ENCODE assay signal across 8 cellular contexts in the genomic region with DNA sequence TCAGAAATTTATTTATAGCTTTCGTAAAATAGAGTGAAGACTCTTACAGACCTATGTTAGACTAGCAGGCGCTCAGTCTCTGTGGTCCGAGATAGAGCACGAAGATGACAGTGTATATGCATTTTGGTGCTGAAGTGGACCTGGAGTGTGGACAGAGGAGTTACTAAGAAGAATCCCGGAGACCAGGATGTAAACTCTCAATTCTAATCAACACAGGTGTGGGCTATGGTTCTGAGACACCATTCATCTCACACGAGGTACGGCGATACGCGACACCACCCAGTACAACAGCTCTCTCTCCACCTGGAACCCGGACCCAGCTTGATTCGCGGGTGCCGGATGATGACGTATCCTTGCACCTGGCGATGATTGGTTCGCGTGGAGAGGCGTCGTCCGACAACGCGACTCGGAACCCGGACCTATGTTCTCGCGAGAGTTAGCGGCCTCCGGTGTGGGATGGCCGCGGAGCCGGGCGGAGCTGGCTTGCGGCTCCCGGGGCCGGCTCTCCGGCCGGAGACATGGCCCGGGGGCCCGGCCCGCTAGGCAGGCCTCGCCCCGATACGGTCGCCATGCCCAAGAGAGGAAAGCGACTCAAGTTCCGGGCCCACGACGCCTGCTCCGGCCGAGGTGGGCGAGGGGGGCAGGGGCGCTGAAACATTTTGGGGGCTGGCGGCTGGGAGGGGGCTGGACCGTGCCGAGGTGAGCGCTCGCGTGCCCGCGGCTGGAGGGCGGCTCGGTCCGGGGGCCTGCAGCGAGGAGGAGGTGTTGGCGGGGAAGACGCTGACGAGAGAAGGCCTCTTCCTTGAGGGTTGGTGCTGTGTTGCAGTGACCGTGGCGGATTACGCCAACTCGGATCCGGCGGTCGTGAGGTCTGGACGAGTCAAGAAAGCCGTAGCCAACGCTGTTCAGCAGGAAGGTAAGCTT. TPM values are rescaled to one million over a fixed set of nuclear protein-coding genes. Genes with fewer than 3 reads are reported as not detected.
A peak's percentile ranks its signal among the peaks of the same experiment; 100 is the strongest.
DNase-seq lines count a peak whose midpoint lies in the region; ATAC-seq and TF ChIP-seq lines count a peak whose summit lies in the region.

Gene TMEM183A, plus strand, starts transcription at position 427 of the 924 bp plus-strand sequence. Its CDS starts 92 bp downstream, at position 519.

- peaks cover 42% of the 10 kb centered on the region for H3K36me3 ChIP-seq in DOHH2 (ENCODE audit: control insufficient read depth, low read length)
- peaks cover 18% of the 10 kb centered on the region; the same call in 1 of the 2 replicates for H3K36me3 ChIP-seq in GM23338 (ENCODE audit: insufficient read depth)
- no peaks in the 10 kb centered on the region for H3K36me3 ChIP-seq in fibroblast of lung (ENCODE audit: control insufficient read depth, insufficient read depth, low read length)
- H3K36me3 ChIP-seq in naive thymus-derived CD4-positive, alpha-beta T cell (ENCODE audit: control insufficient read depth in 2 of 3, insufficient read depth in 3 of 3, low read length in 3 of 3), result peaks cover 0 to 33% (median 4%) of the 10 kb centered on the region in 3 experiments

- H3K4me3 ChIP-seq in DOHH2 (ENCODE audit: low read length), result peak within 1 kb of the TSS; percentile 89
- peak within 1 kb of the TSS; percentile 87 for H3K4me3 ChIP-seq in GM23338
- H3K4me3 ChIP-seq in LNCaP clone FGC (ENCODE audit: low read depth, low read length), result peak within 1 kb of the TSS; percentile 77
- H3K4me3 ChIP-seq in fibroblast of lung (replicated peaks in 1 of 4; ENCODE audit: control extremely low read depth in 1 of 4, insufficient read depth in 1 of 4, low read depth in 3 of 4, low read length in 4 of 4), result peak within 1 kb of the TSS; percentile 80 to 99 (median 84)
- peak within 1 kb of the TSS; percentile 91 for H3K4me3 ChIP-seq in naive thymus-derived CD4-positive, alpha-beta T cell (ENCODE audit: low read length)

- no peaks in the 10 kb centered on the region for H3K9me3 ChIP-seq in DOHH2 (ENCODE audit: control insufficient read depth, insufficient read depth, low read length)
- no peaks in the 10 kb centered on the region for H3K9me3 ChIP-seq in fibroblast of lung (ENCODE audit: control insufficient read depth, insufficient read depth, low read depth, low read length)
- H3K9me3 ChIP-seq in naive thymus-derived CD4-positive, alpha-beta T cell (ENCODE audit: control insufficient read depth in 2 of 3, low read length in 3 of 3), result no peaks in the 10 kb centered on the region

- H3F3A ChIP-seq in DOHH2 (ENCODE audit: control insufficient read depth, insufficient read depth), result peaks cover 18% of the 10 kb centered on the region
- H3F3A ChIP-seq in GM23338 (replicated peaks; ENCODE audit: low read depth), result peaks cover 3% of the 10 kb centered on the region; the same call in 1 of the 2 replicates

- H3K9me2 ChIP-seq in DOHH2 (replicated peaks; ENCODE audit: control insufficient read depth, low read length), result no peaks in the 10 kb centered on the region
- no peaks in the 10 kb centered on the region for H3K9me2 ChIP-seq in GM23338 (ENCODE audit: insufficient read depth)

- DNase-seq in GM23338 (ENCODE audit: low spot score) (peak; percentile 99), LNCaP clone FGC (ENCODE audit: low read depth) (peak; percentile 95), RWPE1 (ENCODE audit: low spot score) (peak; percentile 99), fibroblast of lung (ENCODE audit: low read depth in 2 of 2) (peak; percentile 93 to 97)
- peak; percentile 77 to 95 (median 92) for DNase-seq in naive thymus-derived CD4-positive, alpha-beta T cell
- DNase-seq in stimulated activated naive B cell treated with anti-CD40 and anti-IgM and Interleukin-4, amounts not matched to agents 10 μg/mL and 1 μg/mL and 100 μg/mL, for 72 hours, result peak; percentile 95

- peaks cover 11% of the 10 kb centered on the region for H3K27me3 Mint-ChIP-seq in GM23338 (ENCODE audit: insufficient read depth, low read depth, poor library complexity)
- no peaks in the 10 kb centered on the region for H3K27me3 Mint-ChIP-seq in activated T-helper 17 cell treated with anti-CD3 and anti-CD28 coated beads, Interleukin-2, amount 50 U/mL, for 72 hours
- peaks cover 0 to 4% (median 0%) of the 10 kb centered on the region in 5 donors for H3K27me3 Mint-ChIP-seq in naive thymus-derived CD4-positive, alpha-beta T cell
- H3K27me3 Mint-ChIP-seq in stimulated activated naive B cell treated with anti-CD40 and anti-IgM and Interleukin-4, amounts not matched to agents 10 μg/mL and 1 μg/mL and 100 μg/mL, for 72 hours, result no peaks in the 10 kb centered on the region

- peak within 1 kb of the TSS; percentile 39; the same call in 1 of the 2 replicates for H2AFZ ChIP-seq in GM23338
- peak within 1 kb of the TSS; percentile 99 for H2AFZ ChIP-seq in fibroblast of lung (ENCODE audit: low read length)

- peak within 1 kb of the TSS; percentile 97 for H3K4me3 Mint-ChIP-seq in GM23338
- H3K4me3 Mint-ChIP-seq in activated T-helper 17 cell treated with anti-CD3 and anti-CD28 coated beads, Interleukin-2, amount 50 U/mL, for 72 hours, result peak within 1 kb of the TSS; percentile 96
- peak within 1 kb of the TSS; percentile 91 to 100 (median 96) for H3K4me3 Mint-ChIP-seq in naive thymus-derived CD4-positive, alpha-beta T cell
- peak within 1 kb of the TSS; percentile 83 to 88 for H3K4me3 Mint-ChIP-seq in stimulated activated naive B cell treated with anti-CD40 and anti-IgM and Interleukin-4, amounts not matched to agents 10 μg/mL and 1 μg/mL and 100 μg/mL, for 72 hours

- H3K27ac ChIP-seq in DOHH2 (ENCODE audit: low read depth, low read length), result peak within 1 kb of the TSS; percentile 88
- peak within 1 kb of the TSS; percentile 99 for H3K27ac ChIP-seq in GM23338 (ENCODE audit: low read depth)
- peak within 1 kb of the TSS; percentile 84 for H3K27ac ChIP-seq in RWPE1
- peak within 1 kb of the TSS; percentile 90 for H3K27ac ChIP-seq in fibroblast of lung (ENCODE audit: insufficient read depth, low read length)
- H3K27ac ChIP-seq in naive thymus-derived CD4-positive, alpha-beta T cell (ENCODE audit: low read depth, low read length), result peak within 1 kb of the TSS; percentile 90

- H3K9me3 Mint-ChIP-seq in GM23338, result no peaks in the 10 kb centered on the region
- H3K9me3 Mint-ChIP-seq in activated T-helper 17 cell treated with anti-CD3 and anti-CD28 coated beads, Interleukin-2, amount 50 U/mL, for 72 hours, result no peaks in the 10 kb centered on the region
- peaks cover 0 to 6% (median 0%) of the 10 kb centered on the region in 11 donors for H3K9me3 Mint-ChIP-seq in naive thymus-derived CD4-positive, alpha-beta T cell
- H3K9me3 Mint-ChIP-seq in stimulated activated naive B cell treated with anti-CD40 and anti-IgM and Interleukin-4, amounts not matched to agents 10 μg/mL and 1 μg/mL and 100 μg/mL, for 72 hours, result peaks cover 0 to 5% of the 10 kb centered on the region in 2 donors

- POLR2A ChIA-PET in RWPE1 (lab: Yijun Ruan, JAX; ENCODE audit: low non-redundant PET), result interaction anchor here (0.5 to 1.0 kb wide), 4 partner anchors 35 to 1221 kb away, joined by 3 to 6 read pairs (median 4); partner anchors contain the start of gene KLHL12
- POLR2A ChIA-PET in naive thymus-derived CD4-positive, alpha-beta T cell (lab: Charles Lee), result interaction anchor here (0.8 to 3.3 kb wide), 15 partner anchors 10 to 197 kb away, joined by 3 to 23 read pairs (median 5); partner anchors contain the start of genes KLHL12, PCAT6, PPFIA4 and RABIF

- H3K27me3 ChIP-seq in DOHH2 (ENCODE audit: control insufficient read depth, low read length), result no peaks in the 10 kb centered on the region
- H3K27me3 ChIP-seq in GM23338 (ENCODE audit: insufficient read depth), result no peaks in the 10 kb centered on the region
- H3K27me3 ChIP-seq in fibroblast of lung (ENCODE audit: control insufficient read depth, insufficient read depth, low read length), result no peaks in the 10 kb centered on the region
- no peaks in the 10 kb centered on the region for H3K27me3 ChIP-seq in naive thymus-derived CD4-positive, alpha-beta T cell (ENCODE audit: control insufficient read depth in 2 of 2, insufficient read depth in 2 of 2, low read length in 2 of 2)

- peaks cover 39% of the 10 kb centered on the region for H3K36me3 Mint-ChIP-seq in GM23338 (ENCODE audit: low read depth)
- peaks cover 53% of the 10 kb centered on the region for H3K36me3 Mint-ChIP-seq in activated T-helper 17 cell treated with anti-CD3 and anti-CD28 coated beads, Interleukin-2, amount 50 U/mL, for 72 hours (ENCODE audit: low read depth)
- peaks cover 6 to 20% (median 16%) of the 10 kb centered on the region in 5 donors for H3K36me3 Mint-ChIP-seq in naive thymus-derived CD4-positive, alpha-beta T cell
- H3K36me3 Mint-ChIP-seq in stimulated activated naive B cell treated with anti-CD40 and anti-IgM and Interleukin-4, amounts not matched to agents 10 μg/mL and 1 μg/mL and 100 μg/mL, for 72 hours, result peaks cover 16 to 27% of the 10 kb centered on the region in 2 donors

- ATAC-seq in GM23338, result peak; percentile 91
- peak; percentile 94 for ATAC-seq in activated T-helper 17 cell treated with anti-CD3 and anti-CD28 coated beads, Interleukin-2, amount 50 U/mL, for 72 hours (replicated peaks)
- ATAC-seq in naive thymus-derived CD4-positive, alpha-beta T cell, result peak; percentile 96
- ATAC-seq in stimulated activated naive B cell treated with anti-CD40 and anti-IgM and Interleukin-4, amounts not matched to agents 10 μg/mL and 1 μg/mL and 100 μg/mL, for 72 hours (replicated peaks), result peak; percentile 91 to 92

- H3K9ac ChIP-seq in fibroblast of lung (ENCODE audit: insufficient read depth, low read length), result peak within 1 kb of the TSS; percentile 84

- no peak for TF ChIP-seq CTCF in DOHH2 (IDR thresholded peaks at IDR 0.05; ENCODE audit: low read depth, low read length, poor library complexity, severe bottlenecking)
- no peak for TF ChIP-seq CTCF in GM23338 (conservative IDR thresholded peaks at IDR 0.05; ENCODE audit: low read depth in 2 of 2)
- TF ChIP-seq CTCF in LNCaP clone FGC (IDR thresholded peaks at IDR 0.05; ENCODE audit: control insufficient read depth, extremely low read depth, insufficient read depth), result no peak
- no peak for TF ChIP-seq CTCF in RWPE1 (conservative IDR thresholded peaks at IDR 0.05; ENCODE audit: low read depth)
- no peak for TF ChIP-seq CTCF in fibroblast of lung (conservative IDR thresholded peaks at IDR 0.05 in 1 of 2, IDR thresholded peaks at IDR 0.05 in 1 of 2; ENCODE audit: low read depth in 1 of 2, low read length in 2 of 2)

- H3K79me2 ChIP-seq in DOHH2 (ENCODE audit: control insufficient read depth, low read length) (peaks cover 52% of the 10 kb centered on the region), GM23338 (replicated peaks; ENCODE audit: insufficient read depth) (peaks cover 46% of the 10 kb centered on the region), fibroblast of lung (ENCODE audit: control insufficient read depth, insufficient read depth, low read length) (peaks cover 15% of the 10 kb centered on the region)

- H3K4me1 Mint-ChIP-seq in GM23338, result peaks cover 21% of the 10 kb centered on the region
- H3K4me1 Mint-ChIP-seq in activated T-helper 17 cell treated with anti-CD3 and anti-CD28 coated beads, Interleukin-2, amount 50 U/mL, for 72 hours, result peaks cover 15% of the 10 kb centered on the region
- H3K4me1 Mint-ChIP-seq in naive thymus-derived CD4-positive, alpha-beta T cell, result peaks cover 24 to 46% (median 36%) of the 10 kb centered on the region in 7 donors
- peaks cover 19 to 36% of the 10 kb centered on the region in 2 donors for H3K4me1 Mint-ChIP-seq in stimulated activated naive B cell treated with anti-CD40 and anti-IgM and Interleukin-4, amounts not matched to agents 10 μg/mL and 1 μg/mL and 100 μg/mL, for 72 hours

- H3K4me2 ChIP-seq in DOHH2 (ENCODE audit: low read length) (peak within 1 kb of the TSS; percentile 83), GM23338 (peak within 1 kb of the TSS; percentile 93), fibroblast of lung (ENCODE audit: extremely low read depth, insufficient read depth, low read length) (peak within 1 kb of the TSS; percentile 94)

- H3K4me1 ChIP-seq in DOHH2 (ENCODE audit: control insufficient read depth, low read length), result peaks cover 28% of the 10 kb centered on the region
- H3K4me1 ChIP-seq in GM23338 (ENCODE audit: insufficient read depth), result peaks cover 24% of the 10 kb centered on the region
- peaks cover 2% of the 10 kb centered on the region for H3K4me1 ChIP-seq in fibroblast of lung (ENCODE audit: control insufficient read depth, extremely low read depth, insufficient read depth, low read length)
- H3K4me1 ChIP-seq in naive thymus-derived CD4-positive, alpha-beta T cell (ENCODE audit: control insufficient read depth in 2 of 2, insufficient read depth in 2 of 2, low read length in 2 of 2), result peaks cover 10 to 14% of the 10 kb centered on the region in 2 donors

- H3K27ac Mint-ChIP-seq in GM23338, result peak within 1 kb of the TSS; percentile 100
- peak within 1 kb of the TSS; percentile 94 for H3K27ac Mint-ChIP-seq in activated T-helper 17 cell treated with anti-CD3 and anti-CD28 coated beads, Interleukin-2, amount 50 U/mL, for 72 hours
- peak within 1 kb of the TSS; percentile 93 to 99 (median 98) for H3K27ac Mint-ChIP-seq in naive thymus-derived CD4-positive, alpha-beta T cell
- peak within 1 kb of the TSS; percentile 97 for H3K27ac Mint-ChIP-seq in stimulated activated naive B cell treated with anti-CD40 and anti-IgM and Interleukin-4, amounts not matched to agents 10 μg/mL and 1 μg/mL and 100 μg/mL, for 72 hours

- CTCF ChIA-PET in RWPE1 (lab: Yijun Ruan, JAX), result interaction anchor here (0.5 to 1.4 kb wide), 8 partner anchors 14 to 1633 kb away, joined by 3 to 4 read pairs (median 3); no protein-coding TSS in a partner anchor
- CTCF ChIA-PET in naive thymus-derived CD4-positive, alpha-beta T cell (lab: Charles Lee), result interaction anchor here (0.7 to 2.1 kb wide), 7 partner anchors 10 to 80 kb away, joined by 3 to 9 read pairs (median 5); partner anchors contain the start of gene KLHL12

- no peaks in the 10 kb centered on the region for H4K20me1 ChIP-seq in DOHH2 (ENCODE audit: control insufficient read depth, insufficient read depth, low read depth, low read length)
- H4K20me1 ChIP-seq in GM23338 (replicated peaks; ENCODE audit: insufficient read depth), result peaks cover 14% of the 10 kb centered on the region; the same call in 1 of the 2 replicates
- no peaks in the 10 kb centered on the region for H4K20me1 ChIP-seq in fibroblast of lung (ENCODE audit: control insufficient read depth, extremely low read depth, insufficient read depth, low read length)

- intact Hi-C loops in naive thymus-derived CD4-positive, alpha-beta T cell (cut with micrococcal nuclease), result loop anchor here (1.0 to 10.0 kb wide), 11 partner anchors 8 to 842 kb away; partner anchors contain the start of genes ADIPOR1 (in 2 of the 2), CYB5R1 (in 2 of the 2), KLHL12 (in 2 of the 2) and PCAT6 (in 2 of the 2)

RNA-seq across cellular contexts. Expression of gene TMEM183A, which starts in this region (rescaled TPM):
- 107 and 128 TPM in 2 replicates for total RNA-seq in GM23338 (2014; rRNA removed; shearing (Covaris generic))
- polyA plus RNA-seq in GM23338 (2016; fragmentation: Nextera tagmentation; extraction: Ambion mirVana) (54.7 and 55.1 TPM in 2 replicates), fibroblast of lung (74.2 and 75.3 TPM in 2 replicates)
- total RNA-seq in activated T-helper 17 cell treated with anti-CD3 and anti-CD28 coated beads, Interleukin-2, amount 50 U/mL, for 72 hours, result 10 to 100 TPM; 50.1 to 62.6 TPM
- total RNA-seq in fibroblast of lung, result 74.5 and 83.7 TPM in 2 replicates
- 41.9 and 43.0 TPM in 2 replicates for polyA plus RNA-seq in fibroblast of lung (2012)
- 126 and 154 TPM in 2 replicates for polyA minus RNA-seq in fibroblast of lung (ENCODE audit: low replicate concordance)
- total RNA-seq in naive thymus-derived CD4-positive, alpha-beta T cell, result 100 to 1,000 TPM in 2 of 5 experiments, 10 to 100 TPM in 3; 61.4 to 134 (median 77.0) TPM
- 10 to 100 TPM; 42.5 to 56.0 TPM for polyA plus RNA-seq in naive thymus-derived CD4-positive, alpha-beta T cell

Comparison
In these comparisons a context has a peak if more than half of its experiments do, and no peak if none do; other contexts are left out.
1. Peak in every context shown above with its lines: DNase-seq, ATAC-seq, H3K4me3 ChIP-seq and H3K27ac ChIP-seq.